In genomic region chrX:69493193-69493592, GRCh38 we compare ENCODE assay signal across 8 cellular contexts. TPM values are rescaled to one million over a fixed set of nuclear protein-coding genes. Genes with fewer than 3 reads are reported as not detected.
DNase-seq lines count a peak whose midpoint lies in the region; ATAC-seq and FAIRE-seq lines count a peak whose summit lies in the region.

No MANE protein-coding gene starts in this region.

- ATAC-seq in GM19438 (IDR thresholded peaks at IDR 0.05; ENCODE audit: low read depth, unreplicated experiment) (peak; percentile 58), esophagus mucosa (peak; percentile 69), GM18870 (IDR thresholded peaks at IDR 0.05; ENCODE audit: unreplicated experiment) (no peak), HG03097 (IDR thresholded peaks at IDR 0.05; ENCODE audit: low FRiP score, unreplicated experiment) (no peak)

- no peak overlapping the region for H3K27ac ChIP-seq in small intestine (ENCODE audit: low read depth in 1 of 2, low read length in 1 of 2)

- peak; percentile 20 for DNase-seq in COLO668 (lab: John Stamatoyannopoulos, UW; ENCODE audit: unreplicated experiment)
- peak; percentile 54 for DNase-seq in RPMI8226
- DNase-seq in small intestine, result peak; percentile 18
- no peak for DNase-seq in globus pallidus (ENCODE audit: low spot score)

- 4 to 7% (median 6%) methylated on average over 5 of the region's 5 CpGs for WGBS in small intestine, 3 donors

- H3K36me3 ChIP-seq in small intestine (ENCODE audit: control insufficient read depth in 2 of 2, insufficient read depth in 2 of 2, low read length in 2 of 2), result no peaks in the 10 kb centered on the region

- no peak overlapping the region for H3K4me3 ChIP-seq in small intestine (ENCODE audit: low read depth in 1 of 2, low read length in 2 of 2)

- H3K9me3 ChIP-seq in small intestine (ENCODE audit: control insufficient read depth, low read depth), result no peaks in the 10 kb centered on the region

- H3K4me1 ChIP-seq in small intestine (ENCODE audit: control insufficient read depth in 2 of 2, insufficient read depth in 1 of 2, low read depth in 1 of 2, low read length in 1 of 2), result no peaks in the 10 kb centered on the region

- FAIRE-seq in small intestine (lab: Jason Lieb, UNC), result no peak

- H3K27me3 ChIP-seq in small intestine (ENCODE audit: control insufficient read depth in 2 of 2, insufficient read depth in 2 of 2, low read length in 2 of 2), result peaks cover 2 to 4% of the 10 kb centered on the region in 2 donors

RNA-seq across cellular contexts. Expression of gene NALF2, which starts 10.9 kb away (rescaled TPM):
- total RNA-seq in esophagus mucosa, result 0.60 TPM
- under 1 TPM in 2 of 3 donors, not detected in 1; 0.27 to 0.48 TPM for polyA plus RNA-seq in small intestine

Comparison
In these comparisons a context has a peak if more than half of its experiments do, and no peak if none do; other contexts are left out.
1. ATAC-seq: peak in GM19438 (single experiment) and esophagus mucosa (single experiment); none in GM18870 (single experiment) and HG03097 (single experiment).